In the genomic region with DNA sequence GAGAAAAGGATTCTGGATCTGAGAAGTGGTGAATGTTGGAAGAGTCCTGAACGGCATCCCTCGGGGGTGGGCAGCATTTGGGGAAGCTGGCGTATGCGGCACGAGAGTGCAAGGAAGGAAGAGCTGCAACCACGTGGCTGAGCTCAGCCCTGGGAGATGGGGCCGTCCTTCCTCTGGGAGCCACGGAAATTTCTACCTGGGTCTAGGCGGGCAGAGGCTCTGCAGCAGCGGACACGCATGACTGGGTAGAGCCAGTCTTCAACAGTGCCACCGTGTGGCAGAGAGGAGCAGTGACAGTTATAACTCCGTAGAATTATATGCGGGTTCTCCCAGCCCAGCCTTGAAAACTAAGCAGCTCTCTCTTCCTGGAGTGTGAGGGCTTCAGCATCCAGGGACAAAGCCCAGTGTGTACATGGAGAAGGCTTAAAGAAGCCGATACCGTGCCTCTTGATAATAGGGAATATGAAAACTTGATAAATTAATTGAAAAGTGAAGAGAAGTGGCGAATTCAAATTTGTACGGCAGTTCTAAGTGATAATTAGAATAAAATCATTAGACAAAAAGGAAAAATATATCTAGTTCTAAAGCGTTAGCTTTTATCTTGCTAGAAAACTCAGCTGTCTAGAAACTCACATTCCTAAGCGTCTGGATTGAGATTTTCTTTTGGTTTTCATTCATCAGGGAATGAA, we compare ENCODE assay signal across 1 cellular context.
TF ChIP-seq lines count a peak whose summit lies in the region.

No MANE protein-coding gene starts in this region.

TF ChIP-seq in HepG2, 621 proteins besides CTCF, POLR2A, EP300 and RAD21 (continued from another document and continues in another):
- TF ChIP-seq, protein P1, sequence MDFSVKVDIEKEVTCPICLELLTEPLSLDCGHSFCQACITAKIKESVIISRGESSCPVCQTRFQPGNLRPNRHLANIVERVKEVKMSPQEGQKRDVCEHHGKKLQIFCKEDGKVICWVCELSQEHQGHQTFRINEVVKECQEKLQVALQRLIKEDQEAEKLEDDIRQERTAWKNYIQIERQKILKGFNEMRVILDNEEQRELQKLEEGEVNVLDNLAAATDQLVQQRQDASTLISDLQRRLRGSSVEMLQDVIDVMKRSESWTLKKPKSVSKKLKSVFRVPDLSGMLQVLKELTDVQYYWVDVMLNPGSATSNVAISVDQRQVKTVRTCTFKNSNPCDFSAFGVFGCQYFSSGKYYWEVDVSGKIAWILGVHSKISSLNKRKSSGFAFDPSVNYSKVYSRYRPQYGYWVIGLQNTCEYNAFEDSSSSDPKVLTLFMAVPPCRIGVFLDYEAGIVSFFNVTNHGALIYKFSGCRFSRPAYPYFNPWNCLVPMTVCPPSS (IDR thresholded peaks at IDR 0.05): no peak
- TF ChIP-seq ZC3H4 (CRISPR knock-in tag; IDR thresholded peaks at IDR 0.05; ENCODE audit: borderline replicate concordance) (no peak; the same call in 1 of the 2 replicates), ZSCAN31 (CRISPR knock-in tag; IDR thresholded peaks at IDR 0.05; ENCODE audit: low read depth) (peak; percentile 76; the same call in 1 of the 2 replicates), ATM (IDR thresholded peaks at IDR 0.05; ENCODE audit: borderline replicate concordance) (no peak), POLR2G (IDR thresholded peaks at IDR 0.05; ENCODE audit: low read depth, low read length) (no peak), ZNF766 (CRISPR knock-in tag; IDR thresholded peaks at IDR 0.05; ENCODE audit: borderline replicate concordance) (no peak), ZNF318 (CRISPR knock-in tag; IDR thresholded peaks at IDR 0.05) (0 out of 2 replicates have a peak, but pooled peaks have one; percentile 58), HOXD1 (CRISPR knock-in tag; IDR thresholded peaks at IDR 0.05) (no peak), DPF2 (CRISPR knock-in tag; IDR thresholded peaks at IDR 0.05; ENCODE audit: borderline replicate concordance, low read depth) (no peak), PLRG1 (conservative IDR thresholded peaks at IDR 0.05) (no peak), ZFP62 (CRISPR knock-in tag; IDR thresholded peaks at IDR 0.05) (no peak), ZNF7 (CRISPR knock-in tag; IDR thresholded peaks at IDR 0.05) (no peak), REL (CRISPR knock-in tag; conservative IDR thresholded peaks at IDR 0.05) (no peak), PTBP1 (IDR thresholded peaks at IDR 0.05; ENCODE audit: low read depth, low read length, poor library complexity, severe bottlenecking) (no peak), ZNF225 (CRISPR knock-in tag; IDR thresholded peaks at IDR 0.05) (peak; percentile 96; the same call in 1 of the 2 replicates), ZNF768 (CRISPR knock-in tag; IDR thresholded peaks at IDR 0.05) (no peak), KDM1A (CRISPR knock-in tag; IDR thresholded peaks at IDR 0.05) (no peak), MZF1 (CRISPR knock-in tag; IDR thresholded peaks at IDR 0.05; ENCODE audit: borderline replicate concordance) (no peak), SMARCC2 (IDR thresholded peaks at IDR 0.05) (no peak), ZBTB34 (CRISPR knock-in tag; IDR thresholded peaks at IDR 0.05) (no peak), ZSCAN21 (CRISPR knock-in tag; IDR thresholded peaks at IDR 0.05; ENCODE audit: borderline replicate concordance) (peak; percentile 21; the same call in 1 of the 2 replicates), SSRP1 (CRISPR knock-in tag; IDR thresholded peaks at IDR 0.05) (0 out of 2 replicates have a peak, but pooled peaks have one; percentile 77), KDM2A (CRISPR knock-in tag; IDR thresholded peaks at IDR 0.05; ENCODE audit: borderline replicate concordance, low read depth) (peak; percentile 94), MXI1 (IDR thresholded peaks at IDR 0.05; ENCODE audit: borderline replicate concordance, low read depth, low read length) (peak; percentile 61; the same call in 2 of the 3 replicates), GATA4 (IDR thresholded peaks at IDR 0.05; ENCODE audit: borderline replicate concordance, low read depth) (no peak), TCF12 (IDR thresholded peaks at IDR 0.05) (no peak), TCF12 (CRISPR knock-in tag; IDR thresholded peaks at IDR 0.05) (no peak; the same call in 1 of the 2 replicates), ZNF496 (CRISPR knock-in tag; IDR thresholded peaks at IDR 0.05; ENCODE audit: insufficient replicate concordance) (no peak), MYC (CRISPR knock-in tag; IDR thresholded peaks at IDR 0.05; ENCODE audit: borderline replicate concordance) (peak; percentile 80; the same call in 1 of the 2 replicates), MIER3 (CRISPR knock-in tag; IDR thresholded peaks at IDR 0.05; ENCODE audit: borderline replicate concordance) (peak; percentile 83), ZNF460 (CRISPR knock-in tag; IDR thresholded peaks at IDR 0.05; ENCODE audit: borderline replicate concordance) (no peak), ZNF335 (CRISPR knock-in tag; IDR thresholded peaks at IDR 0.05) (peak; percentile 70; the same call in 1 of the 2 replicates), TCF7 (IDR thresholded peaks at IDR 0.05; ENCODE audit: low read depth) (no peak), POLR2AphosphoS2 (IDR thresholded peaks at IDR 0.05; ENCODE audit: low read depth, low read length) (no peak), NR0B2 (CRISPR knock-in tag; IDR thresholded peaks at IDR 0.05) (peak; percentile 72; the same call in 1 of the 2 replicates)
- TF ChIP-seq, protein P2, sequence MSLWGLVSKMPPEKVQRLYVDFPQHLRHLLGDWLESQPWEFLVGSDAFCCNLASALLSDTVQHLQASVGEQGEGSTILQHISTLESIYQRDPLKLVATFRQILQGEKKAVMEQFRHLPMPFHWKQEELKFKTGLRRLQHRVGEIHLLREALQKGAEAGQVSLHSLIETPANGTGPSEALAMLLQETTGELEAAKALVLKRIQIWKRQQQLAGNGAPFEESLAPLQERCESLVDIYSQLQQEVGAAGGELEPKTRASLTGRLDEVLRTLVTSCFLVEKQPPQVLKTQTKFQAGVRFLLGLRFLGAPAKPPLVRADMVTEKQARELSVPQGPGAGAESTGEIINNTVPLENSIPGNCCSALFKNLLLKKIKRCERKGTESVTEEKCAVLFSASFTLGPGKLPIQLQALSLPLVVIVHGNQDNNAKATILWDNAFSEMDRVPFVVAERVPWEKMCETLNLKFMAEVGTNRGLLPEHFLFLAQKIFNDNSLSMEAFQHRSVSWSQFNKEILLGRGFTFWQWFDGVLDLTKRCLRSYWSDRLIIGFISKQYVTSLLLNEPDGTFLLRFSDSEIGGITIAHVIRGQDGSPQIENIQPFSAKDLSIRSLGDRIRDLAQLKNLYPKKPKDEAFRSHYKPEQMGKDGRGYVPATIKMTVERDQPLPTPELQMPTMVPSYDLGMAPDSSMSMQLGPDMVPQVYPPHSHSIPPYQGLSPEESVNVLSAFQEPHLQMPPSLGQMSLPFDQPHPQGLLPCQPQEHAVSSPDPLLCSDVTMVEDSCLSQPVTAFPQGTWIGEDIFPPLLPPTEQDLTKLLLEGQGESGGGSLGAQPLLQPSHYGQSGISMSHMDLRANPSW (CRISPR knock-in tag; IDR thresholded peaks at IDR 0.05; ENCODE audit: borderline replicate concordance): no peak; the same call in 1 of the 2 replicates
- TF ChIP-seq, protein P3, sequence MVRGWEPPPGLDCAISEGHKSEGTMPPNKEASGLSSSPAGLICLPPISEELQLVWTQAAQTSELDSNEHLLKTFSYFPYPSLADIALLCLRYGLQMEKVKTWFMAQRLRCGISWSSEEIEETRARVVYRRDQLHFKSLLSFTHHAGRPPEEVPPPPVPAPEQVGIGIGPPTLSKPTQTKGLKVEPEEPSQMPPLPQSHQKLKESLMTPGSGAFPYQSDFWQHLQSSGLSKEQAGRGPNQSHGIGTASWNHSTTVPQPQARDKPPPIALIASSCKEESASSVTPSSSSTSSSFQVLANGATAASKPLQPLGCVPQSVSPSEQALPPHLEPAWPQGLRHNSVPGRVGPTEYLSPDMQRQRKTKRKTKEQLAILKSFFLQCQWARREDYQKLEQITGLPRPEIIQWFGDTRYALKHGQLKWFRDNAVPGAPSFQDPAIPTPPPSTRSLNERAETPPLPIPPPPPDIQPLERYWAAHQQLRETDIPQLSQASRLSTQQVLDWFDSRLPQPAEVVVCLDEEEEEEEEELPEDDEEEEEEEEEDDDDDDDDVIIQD (CRISPR knock-in tag; IDR thresholded peaks at IDR 0.05; ENCODE audit: low read depth): 0 out of 2 replicates have a peak, but pooled peaks have one; percentile 38
- TF ChIP-seq, protein P4, sequence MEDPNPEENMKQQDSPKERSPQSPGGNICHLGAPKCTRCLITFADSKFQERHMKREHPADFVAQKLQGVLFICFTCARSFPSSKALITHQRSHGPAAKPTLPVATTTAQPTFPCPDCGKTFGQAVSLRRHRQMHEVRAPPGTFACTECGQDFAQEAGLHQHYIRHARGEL (CRISPR knock-in tag; IDR thresholded peaks at IDR 0.05): no peak
- TF ChIP-seq, protein P5, sequence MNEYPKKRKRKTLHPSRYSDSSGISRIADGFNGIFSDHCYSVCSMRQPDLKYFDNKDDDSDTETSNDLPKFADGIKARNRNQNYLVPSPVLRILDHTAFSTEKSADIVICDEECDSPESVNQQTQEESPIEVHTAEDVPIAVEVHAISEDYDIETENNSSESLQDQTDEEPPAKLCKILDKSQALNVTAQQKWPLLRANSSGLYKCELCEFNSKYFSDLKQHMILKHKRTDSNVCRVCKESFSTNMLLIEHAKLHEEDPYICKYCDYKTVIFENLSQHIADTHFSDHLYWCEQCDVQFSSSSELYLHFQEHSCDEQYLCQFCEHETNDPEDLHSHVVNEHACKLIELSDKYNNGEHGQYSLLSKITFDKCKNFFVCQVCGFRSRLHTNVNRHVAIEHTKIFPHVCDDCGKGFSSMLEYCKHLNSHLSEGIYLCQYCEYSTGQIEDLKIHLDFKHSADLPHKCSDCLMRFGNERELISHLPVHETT (CRISPR knock-in tag; conservative IDR thresholded peaks at IDR 0.05): no peak; the same call in 1 of the 2 replicates
- TF ChIP-seq, protein P6, sequence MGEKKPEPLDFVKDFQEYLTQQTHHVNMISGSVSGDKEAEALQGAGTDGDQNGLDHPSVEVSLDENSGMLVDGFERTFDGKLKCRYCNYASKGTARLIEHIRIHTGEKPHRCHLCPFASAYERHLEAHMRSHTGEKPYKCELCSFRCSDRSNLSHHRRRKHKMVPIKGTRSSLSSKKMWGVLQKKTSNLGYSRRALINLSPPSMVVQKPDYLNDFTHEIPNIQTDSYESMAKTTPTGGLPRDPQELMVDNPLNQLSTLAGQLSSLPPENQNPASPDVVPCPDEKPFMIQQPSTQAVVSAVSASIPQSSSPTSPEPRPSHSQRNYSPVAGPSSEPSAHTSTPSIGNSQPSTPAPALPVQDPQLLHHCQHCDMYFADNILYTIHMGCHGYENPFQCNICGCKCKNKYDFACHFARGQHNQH (CRISPR knock-in tag; IDR thresholded peaks at IDR 0.05): peak; percentile 66; the same call in 1 of the 2 replicates
